ENCODE assay signal across 1 cellular context in genomic region chr20:4118328-4118727, GRCh38. TPM values are rescaled to one million over a fixed set of nuclear protein-coding genes. Genes with fewer than 3 reads are reported as not detected.
"Had no signal": no experiment of that assay in that cellular context is flagged by ENCODE, and none has a peak within 500 bp of the region (broad histone marks: within the 10 kb centered on the region; RNA-seq: fewer than 3 reads in every experiment).

No MANE protein-coding gene starts in this region.

RNA-seq across cellular contexts. Expression of gene SMOX, which starts 30.3 kb away (rescaled TPM):
- total RNA-seq: activated B cell treated with CpG ODN at 0.5 μM for 24 hours had no signal
